ENCODE assay signal across 8 cellular contexts in genomic region chr17:39618252-39618913, GRCh38. TPM values are rescaled to one million over a fixed set of nuclear protein-coding genes. Genes with fewer than 3 reads are reported as not detected.
A peak's percentile ranks its signal among the peaks of the same experiment; 100 is the strongest.
DNase-seq lines count a peak whose midpoint lies in the region; ATAC-seq, FAIRE-seq and TF ChIP-seq lines count a peak whose summit lies in the region.

No MANE protein-coding gene starts in this region.

- no peaks in the 10 kb centered on the region for H3K9me3 ChIP-seq in CD4-positive, alpha-beta T cell (ENCODE audit: control insufficient read depth, low read length)
- no peaks in the 10 kb centered on the region for H3K9me3 ChIP-seq in liver (ENCODE audit: control insufficient read depth in 4 of 4, low read length in 3 of 4)
- H3K9me3 ChIP-seq in upper lobe of right lung = no peaks in the 10 kb centered on the region

- H3K27ac Mint-ChIP-seq in CD4-positive, alpha-beta T cell = peak overlapping the region; percentile 49

- ATAC-seq in CD4-positive, alpha-beta T cell (ENCODE audit: poor library complexity) = no peak
- ATAC-seq in upper lobe of right lung (no peak), GM18505 (IDR thresholded peaks at IDR 0.05; ENCODE audit: unreplicated experiment) (no peak), left lobe of liver (no peak)

- no peaks in the 10 kb centered on the region for H3K27me3 ChIP-seq in CD4-positive, alpha-beta T cell (ENCODE audit: control insufficient read depth, insufficient read depth, low read length)
- H3K27me3 ChIP-seq in liver (ENCODE audit: control insufficient read depth in 4 of 4, insufficient read depth in 4 of 4, low read length in 3 of 4) (no peaks in the 10 kb centered on the region), upper lobe of right lung (peaks cover 6% of the 10 kb centered on the region)

- H3K36me3 Mint-ChIP-seq in CD4-positive, alpha-beta T cell (ENCODE audit: low read depth) = no peaks in the 10 kb centered on the region

- intact Hi-C loops in CD4-positive, alpha-beta T cell (cut with DNase I, micrococcal nuclease) = no loop called here
- intact Hi-C loops in upper lobe of right lung (cut with DNase I) = no loop called here

- H3K36me3 ChIP-seq in liver (ENCODE audit: control insufficient read depth in 4 of 4, insufficient read depth in 3 of 4, low read depth in 1 of 4, low read length in 3 of 4) (no peaks in the 10 kb centered on the region), upper lobe of right lung (no peaks in the 10 kb centered on the region)

- no peak for TF ChIP-seq CTCF in CD4-positive, alpha-beta T cell (IDR thresholded peaks at IDR 0.05)
- TF ChIP-seq CTCF in liver (IDR thresholded peaks at IDR 0.05; ENCODE audit: low read depth, low read length, missing input control) = no peak
- TF ChIP-seq CTCF in upper lobe of right lung (IDR thresholded peaks at IDR 0.05) = no peak
- no peak for TF ChIP-seq CTCF in GM10248 (IDR thresholded peaks at IDR 0.05; ENCODE audit: control extremely low read depth, extremely low read depth, low read depth, missing control alignments)

- TF ChIP-seq RAD21 in liver (IDR thresholded peaks at IDR 0.05) = no peak

- H3K4me3 ChIP-seq in liver (ENCODE audit: low read depth in 1 of 3, low read length in 3 of 3) = peak overlapping the region in 2 of 3 donors; percentile 53 to 72
- H3K4me3 ChIP-seq in upper lobe of right lung = peak overlapping the region; percentile 46

- CTCF ChIA-PET in CD4-positive, alpha-beta T cell (lab: Charles Lee) = interaction anchor here (1.3 to 1.7 kb wide), 2 partner anchors 35 to 135 kb away, joined by 4 to 5 read pairs; no protein-coding TSS in a partner anchor
- CTCF ChIA-PET in GM10248 (lab: Yijun Ruan, JAX) = interaction anchor here (1.8 to 9.5 kb wide), 6 partner anchors 14 to 69 kb away, joined by 4 to 166 read pairs (median 128); partner anchors contain the start of genes PNMT, STARD3 and TCAP

- peak overlapping the region; percentile 90 for H3K4me3 Mint-ChIP-seq in CD4-positive, alpha-beta T cell

- POLR2A ChIA-PET in CD4-positive, alpha-beta T cell (lab: Charles Lee) = interaction anchor here (1.0 to 2.0 kb wide), 5 partner anchors 19 to 362 kb away, joined by 3 to 6 read pairs (median 3); partner anchors contain the start of genes MIEN1, PSMD3 and STARD3
- POLR2A ChIA-PET in GM10248 (lab: Yijun Ruan, JAX) = no interaction called here

- H3K4me1 ChIP-seq in liver (ENCODE audit: control insufficient read depth in 4 of 4, insufficient read depth in 4 of 4, low read length in 3 of 4) (peaks cover 2 to 19% (median 8%) of the 10 kb centered on the region in 4 donors), upper lobe of right lung (peaks cover 9% of the 10 kb centered on the region)

- FAIRE-seq in HTR-8/SVneo (lab: Jason Lieb, UNC) = no peak

- 3% methylated on average over 33 of the region's 33 CpGs for WGBS in liver

- peaks cover 20% of the 10 kb centered on the region for H3K27me3 Mint-ChIP-seq in CD4-positive, alpha-beta T cell

- no peaks in the 10 kb centered on the region for H3K9me3 Mint-ChIP-seq in CD4-positive, alpha-beta T cell

- DNase-seq in CD4-positive, alpha-beta T cell = no peak
- DNase-seq in HTR-8/SVneo (ENCODE audit: insufficient read length, low spot score) (peak; percentile 53), upper lobe of right lung (no peak), left lobe of liver (ENCODE audit: low spot score) (no peak), GM10248 (ENCODE audit: extremely low spot score) (no peak)

- H3K4me1 Mint-ChIP-seq in CD4-positive, alpha-beta T cell (ENCODE audit: low read depth) = peaks cover 13% of the 10 kb centered on the region

- no peak overlapping the region for H3K27ac ChIP-seq in CD4-positive, alpha-beta T cell (ENCODE audit: low read depth, low read length)
- H3K27ac ChIP-seq in angular gyrus (ENCODE audit: low read depth, low read length) (peak overlapping the region; percentile 45), liver (ENCODE audit: low read depth in 1 of 2, low read length in 2 of 2) (no peak overlapping the region), upper lobe of right lung (peak overlapping the region; percentile 45)

- no peak overlapping the region for H3K9ac ChIP-seq in liver (ENCODE audit: low read depth in 1 of 2, low read length in 2 of 2)

- no peak for TF ChIP-seq POLR2A in GM18505 (IDR thresholded peaks at IDR 0.05; ENCODE audit: borderline replicate concordance, extremely low read depth, insufficient read depth, insufficient read length)

TF ChIP-seq in liver, 16 proteins besides CTCF, POLR2A, EP300 and RAD21:
- TF ChIP-seq ZBTB33 (IDR thresholded peaks at IDR 0.05) = no peak
- TF ChIP-seq TAF1 (conservative IDR thresholded peaks at IDR 0.05) = no peak
- TF ChIP-seq RXRA (IDR thresholded peaks at IDR 0.05) = no peak
- TF ChIP-seq FOXA1 (IDR thresholded peaks at IDR 0.05) = no peak
- TF ChIP-seq HNF4G (IDR thresholded peaks at IDR 0.05) = no peak
- TF ChIP-seq SP1 (IDR thresholded peaks at IDR 0.05) = no peak
- TF ChIP-seq REST (IDR thresholded peaks at IDR 0.05) = no peak
- TF ChIP-seq GABPA (IDR thresholded peaks at IDR 0.05 in 1 of 2, conservative IDR thresholded peaks at IDR 0.05 in 1 of 2) = no peak
- no peak for TF ChIP-seq FOXA2 (IDR thresholded peaks at IDR 0.05)
- TF ChIP-seq MAX (IDR thresholded peaks at IDR 0.05) = no peak
- TF ChIP-seq ATF3 (IDR thresholded peaks at IDR 0.05) = no peak
- no peak for TF ChIP-seq JUND (IDR thresholded peaks at IDR 0.05)
- no peak for TF ChIP-seq YY1 (IDR thresholded peaks at IDR 0.05)
- no peak for TF ChIP-seq EGR1 (IDR thresholded peaks at IDR 0.05; ENCODE audit: low read depth in 2 of 2)

RNA-seq across cellular contexts. Expression of gene PPP1R1B, which starts 8.4 kb away (rescaled TPM):
- total RNA-seq in CD4-positive, alpha-beta T cell = under 1 TPM in 1 of 2 experiments, not detected in 1; 0.25 TPM
- total RNA-seq in liver (under 1 TPM in 1 of 2 donors, not detected in 1; 0.14 TPM), upper lobe of right lung (25.1 TPM), left lobe of liver (0.60 TPM)
- not detected for polyA plus RNA-seq in liver

RNA-seq across cellular contexts. Expression of gene NEUROD2, which starts 10.7 kb away (rescaled TPM):
- total RNA-seq in CD4-positive, alpha-beta T cell = not detected
- total RNA-seq in liver (not detected), upper lobe of right lung (not detected), left lobe of liver (not detected)
- not detected for polyA plus RNA-seq in liver

RNA-seq across cellular contexts. Expression of gene STARD3, which starts 18.6 kb away (rescaled TPM):
- 10 to 100 TPM; 96.5 to 99.9 TPM for total RNA-seq in CD4-positive, alpha-beta T cell
- total RNA-seq in liver (10 to 100 TPM; 20.4 to 26.0 TPM), upper lobe of right lung (78.2 TPM), left lobe of liver (27.3 TPM)
- 10 to 100 TPM; 15.0 to 34.0 TPM for polyA plus RNA-seq in liver

RNA-seq across cellular contexts. Expression of gene TCAP, which starts 46.8 kb away (rescaled TPM):
- 1 to 10 TPM; 6.4 TPM for total RNA-seq in CD4-positive, alpha-beta T cell
- total RNA-seq in liver (under 1 TPM; 0.14 to 0.67 TPM), upper lobe of right lung (5.3 TPM), left lobe of liver (0.55 TPM)
- polyA plus RNA-seq in liver = under 1 TPM in 1 of 2 donors, not detected in 1; 0.22 TPM

RNA-seq across cellular contexts. Expression of gene PNMT, which starts 49.9 kb away (rescaled TPM):
- total RNA-seq in CD4-positive, alpha-beta T cell = under 1 TPM in 1 of 2 experiments, not detected in 1; 0.47 TPM
- 1 to 10 TPM in 1 of 2 donors, not detected in 1; 8.6 TPM for total RNA-seq in liver
- under 1 TPM; 0.20 to 0.26 TPM for polyA plus RNA-seq in liver
- 4.3 TPM for total RNA-seq in upper lobe of right lung
- total RNA-seq in left lobe of liver = 0.45 TPM

Comparison
In these comparisons a context has a peak if more than half of its experiments do, and no peak if none do; other contexts are left out.
1. H3K27ac ChIP-seq: peak in angular gyrus (single experiment) and upper lobe of right lung (single experiment); none in CD4-positive, alpha-beta T cell (single experiment) and liver (0 of 2).
2. RNA of gene PPP1R1B, which starts 8.4 kb away (total RNA-seq): 25.1 TPM in upper lobe of right lung (single experiment); 0.60 TPM in left lobe of liver (single experiment), 0.25 TPM in CD4-positive, alpha-beta T cell and 0.14 TPM in liver; every median in the first group is over 10 times any median in the second.